Comparison of ENCODE assay signal across 1 cellular context in genomic region chr10:1274746-1275544, GRCh38.
TF ChIP-seq lines count a peak whose summit lies in the region.

No MANE protein-coding gene starts in this region.

TF ChIP-seq in HepG2, 621 proteins besides CTCF, POLR2A, EP300 and RAD21 (continued from another document):
- no peak for TF ChIP-seq ZNF782 (CRISPR knock-in tag; IDR thresholded peaks at IDR 0.05; ENCODE audit: borderline replicate concordance)
- no peak for TF ChIP-seq RORA (CRISPR knock-in tag; IDR thresholded peaks at IDR 0.05)
TF ChIP-seq in HepG2: peak in this region for 0.
